In genomic region chr17:28701987-28702751, GRCh38 we compare ENCODE assay signal across 1 cellular context.
TF ChIP-seq lines count a peak whose summit lies in the region.

No MANE protein-coding gene starts in this region.

TF ChIP-seq in HepG2, 621 proteins besides CTCF, POLR2A, EP300 and RAD21 (continued from another document and continues in another):
- no peak for TF ChIP-seq BATF2 (CRISPR knock-in tag; IDR thresholded peaks at IDR 0.05)
- TF ChIP-seq FLYWCH1 (CRISPR knock-in tag; IDR thresholded peaks at IDR 0.05): no peak
- TF ChIP-seq DRAP1 (CRISPR knock-in tag; IDR thresholded peaks at IDR 0.05): no peak
- TF ChIP-seq THRA (CRISPR knock-in tag; IDR thresholded peaks at IDR 0.05; ENCODE audit: borderline replicate concordance): no peak
- TF ChIP-seq WIZ (CRISPR knock-in tag; IDR thresholded peaks at IDR 0.05): no peak
- TF ChIP-seq PITX1 (CRISPR knock-in tag; IDR thresholded peaks at IDR 0.05): no peak
- TF ChIP-seq, protein P1, sequence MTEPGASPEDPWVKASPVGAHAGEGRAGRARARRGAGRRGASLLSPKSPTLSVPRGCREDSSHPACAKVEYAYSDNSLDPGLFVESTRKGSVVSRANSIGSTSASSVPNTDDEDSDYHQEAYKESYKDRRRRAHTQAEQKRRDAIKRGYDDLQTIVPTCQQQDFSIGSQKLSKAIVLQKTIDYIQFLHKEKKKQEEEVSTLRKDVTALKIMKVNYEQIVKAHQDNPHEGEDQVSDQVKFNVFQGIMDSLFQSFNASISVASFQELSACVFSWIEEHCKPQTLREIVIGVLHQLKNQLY (CRISPR knock-in tag; IDR thresholded peaks at IDR 0.05): no peak
- TF ChIP-seq FOXA1 (IDR thresholded peaks at IDR 0.05): no peak
- TF ChIP-seq FOXA1 (CRISPR knock-in tag; IDR thresholded peaks at IDR 0.05): peak; percentile 39; the same call in 1 of the 2 replicates
- no peak for TF ChIP-seq ATF7-NPFF (CRISPR knock-in tag; IDR thresholded peaks at IDR 0.05; ENCODE audit: low read depth)
- TF ChIP-seq BCL3 (CRISPR knock-in tag; IDR thresholded peaks at IDR 0.05): no peak
- TF ChIP-seq, protein P2, sequence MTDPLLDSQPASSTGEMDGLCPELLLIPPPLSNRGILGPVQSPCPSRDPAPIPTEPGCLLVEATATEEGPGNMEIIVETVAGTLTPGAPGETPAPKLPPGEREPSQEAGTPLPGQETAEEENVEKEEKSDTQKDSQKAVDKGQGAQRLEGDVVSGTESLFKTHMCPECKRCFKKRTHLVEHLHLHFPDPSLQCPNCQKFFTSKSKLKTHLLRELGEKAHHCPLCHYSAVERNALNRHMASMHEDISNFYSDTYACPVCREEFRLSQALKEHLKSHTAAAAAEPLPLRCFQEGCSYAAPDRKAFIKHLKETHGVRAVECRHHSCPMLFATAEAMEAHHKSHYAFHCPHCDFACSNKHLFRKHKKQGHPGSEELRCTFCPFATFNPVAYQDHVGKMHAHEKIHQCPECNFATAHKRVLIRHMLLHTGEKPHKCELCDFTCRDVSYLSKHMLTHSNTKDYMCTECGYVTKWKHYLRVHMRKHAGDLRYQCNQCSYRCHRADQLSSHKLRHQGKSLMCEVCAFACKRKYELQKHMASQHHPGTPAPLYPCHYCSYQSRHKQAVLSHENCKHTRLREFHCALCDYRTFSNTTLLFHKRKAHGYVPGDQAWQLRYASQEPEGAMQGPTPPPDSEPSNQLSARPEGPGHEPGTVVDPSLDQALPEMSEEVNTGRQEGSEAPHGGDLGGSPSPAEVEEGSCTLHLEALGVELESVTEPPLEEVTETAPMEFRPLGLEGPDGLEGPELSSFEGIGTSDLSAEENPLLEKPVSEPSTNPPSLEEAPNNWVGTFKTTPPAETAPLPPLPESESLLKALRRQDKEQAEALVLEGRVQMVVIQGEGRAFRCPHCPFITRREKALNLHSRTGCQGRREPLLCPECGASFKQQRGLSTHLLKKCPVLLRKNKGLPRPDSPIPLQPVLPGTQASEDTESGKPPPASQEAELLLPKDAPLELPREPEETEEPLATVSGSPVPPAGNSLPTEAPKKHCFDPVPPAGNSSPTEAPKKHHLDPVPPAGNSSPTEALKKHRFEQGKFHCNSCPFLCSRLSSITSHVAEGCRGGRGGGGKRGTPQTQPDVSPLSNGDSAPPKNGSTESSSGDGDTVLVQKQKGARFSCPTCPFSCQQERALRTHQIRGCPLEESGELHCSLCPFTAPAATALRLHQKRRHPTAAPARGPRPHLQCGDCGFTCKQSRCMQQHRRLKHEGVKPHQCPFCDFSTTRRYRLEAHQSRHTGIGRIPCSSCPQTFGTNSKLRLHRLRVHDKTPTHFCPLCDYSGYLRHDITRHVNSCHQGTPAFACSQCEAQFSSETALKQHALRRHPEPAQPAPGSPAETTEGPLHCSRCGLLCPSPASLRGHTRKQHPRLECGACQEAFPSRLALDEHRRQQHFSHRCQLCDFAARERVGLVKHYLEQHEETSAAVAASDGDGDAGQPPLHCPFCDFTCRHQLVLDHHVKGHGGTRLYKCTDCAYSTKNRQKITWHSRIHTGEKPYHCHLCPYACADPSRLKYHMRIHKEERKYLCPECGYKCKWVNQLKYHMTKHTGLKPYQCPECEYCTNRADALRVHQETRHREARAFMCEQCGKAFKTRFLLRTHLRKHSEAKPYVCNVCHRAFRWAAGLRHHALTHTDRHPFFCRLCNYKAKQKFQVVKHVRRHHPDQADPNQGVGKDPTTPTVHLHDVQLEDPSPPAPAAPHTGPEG (CRISPR knock-in tag; IDR thresholded peaks at IDR 0.05): no peak
- no peak for TF ChIP-seq HOXD1 (CRISPR knock-in tag; IDR thresholded peaks at IDR 0.05)
- no peak for TF ChIP-seq UBTF (CRISPR knock-in tag; IDR thresholded peaks at IDR 0.05)
- no peak for TF ChIP-seq TBX3 (IDR thresholded peaks at IDR 0.05; ENCODE audit: borderline replicate concordance)
- no peak for TF ChIP-seq ZNF691 (CRISPR knock-in tag; IDR thresholded peaks at IDR 0.05; ENCODE audit: borderline replicate concordance, low read depth)
- TF ChIP-seq ZBTB25 (CRISPR knock-in tag; IDR thresholded peaks at IDR 0.05): no peak
- 0 out of 2 replicates have a peak, but pooled peaks have one; percentile 30 for TF ChIP-seq MED1 (CRISPR knock-in tag; IDR thresholded peaks at IDR 0.05)
- no peak for TF ChIP-seq SNAPC4 (CRISPR knock-in tag; IDR thresholded peaks at IDR 0.05)
- TF ChIP-seq, protein P3, sequence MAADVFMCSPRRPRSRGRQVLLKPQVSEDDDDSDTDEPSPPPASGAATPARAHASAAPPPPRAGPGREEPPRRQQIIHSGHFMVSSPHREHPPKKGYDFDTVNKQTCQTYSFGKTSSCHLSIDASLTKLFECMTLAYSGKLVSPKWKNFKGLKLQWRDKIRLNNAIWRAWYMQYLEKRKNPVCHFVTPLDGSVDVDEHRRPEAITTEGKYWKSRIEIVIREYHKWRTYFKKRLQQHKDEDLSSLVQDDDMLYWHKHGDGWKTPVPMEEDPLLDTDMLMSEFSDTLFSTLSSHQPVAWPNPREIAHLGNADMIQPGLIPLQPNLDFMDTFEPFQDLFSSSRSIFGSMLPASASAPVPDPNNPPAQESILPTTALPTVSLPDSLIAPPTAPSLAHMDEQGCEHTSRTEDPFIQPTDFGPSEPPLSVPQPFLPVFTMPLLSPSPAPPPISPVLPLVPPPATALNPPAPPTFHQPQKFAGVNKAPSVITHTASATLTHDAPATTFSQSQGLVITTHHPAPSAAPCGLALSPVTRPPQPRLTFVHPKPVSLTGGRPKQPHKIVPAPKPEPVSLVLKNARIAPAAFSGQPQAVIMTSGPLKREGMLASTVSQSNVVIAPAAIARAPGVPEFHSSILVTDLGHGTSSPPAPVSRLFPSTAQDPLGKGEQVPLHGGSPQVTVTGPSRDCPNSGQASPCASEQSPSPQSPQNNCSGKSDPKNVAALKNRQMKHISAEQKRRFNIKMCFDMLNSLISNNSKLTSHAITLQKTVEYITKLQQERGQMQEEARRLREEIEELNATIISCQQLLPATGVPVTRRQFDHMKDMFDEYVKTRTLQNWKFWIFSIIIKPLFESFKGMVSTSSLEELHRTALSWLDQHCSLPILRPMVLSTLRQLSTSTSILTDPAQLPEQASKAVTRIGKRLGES (CRISPR knock-in tag; IDR thresholded peaks at IDR 0.05; ENCODE audit: borderline replicate concordance): no peak
- TF ChIP-seq MXI1 (IDR thresholded peaks at IDR 0.05; ENCODE audit: borderline replicate concordance, low read depth, low read length): no peak
- TF ChIP-seq BHLHE40 (IDR thresholded peaks at IDR 0.05; ENCODE audit: low read length): no peak
- no peak for TF ChIP-seq SNRNP70 (IDR thresholded peaks at IDR 0.05; ENCODE audit: low read depth, low read length)
- TF ChIP-seq ELF1 (CRISPR knock-in tag; IDR thresholded peaks at IDR 0.05): no peak
- TF ChIP-seq HMGA1 (CRISPR knock-in tag; conservative IDR thresholded peaks at IDR 0.05): no peak
- peak; percentile 50; the same call in 1 of the 2 replicates for TF ChIP-seq ZBTB7B (CRISPR knock-in tag; IDR thresholded peaks at IDR 0.05)
- TF ChIP-seq ELF3 (CRISPR knock-in tag; IDR thresholded peaks at IDR 0.05): peak; percentile 63
- TF ChIP-seq STAT5B (CRISPR knock-in tag; IDR thresholded peaks at IDR 0.05): no peak
- no peak for TF ChIP-seq MBNL3 (CRISPR knock-in tag; conservative IDR thresholded peaks at IDR 0.05)
- TF ChIP-seq, protein P4, sequence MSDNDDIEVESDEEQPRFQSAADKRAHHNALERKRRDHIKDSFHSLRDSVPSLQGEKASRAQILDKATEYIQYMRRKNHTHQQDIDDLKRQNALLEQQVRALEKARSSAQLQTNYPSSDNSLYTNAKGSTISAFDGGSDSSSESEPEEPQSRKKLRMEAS (IDR thresholded peaks at IDR 0.05): peak; percentile 24; the same call in 1 of the 2 replicates
- TF ChIP-seq FOXA3 (CRISPR knock-in tag; IDR thresholded peaks at IDR 0.05): peak; percentile 23; the same call in 1 of the 2 replicates
